ENCODE assay signal across 8 cellular contexts in the genomic region with DNA sequence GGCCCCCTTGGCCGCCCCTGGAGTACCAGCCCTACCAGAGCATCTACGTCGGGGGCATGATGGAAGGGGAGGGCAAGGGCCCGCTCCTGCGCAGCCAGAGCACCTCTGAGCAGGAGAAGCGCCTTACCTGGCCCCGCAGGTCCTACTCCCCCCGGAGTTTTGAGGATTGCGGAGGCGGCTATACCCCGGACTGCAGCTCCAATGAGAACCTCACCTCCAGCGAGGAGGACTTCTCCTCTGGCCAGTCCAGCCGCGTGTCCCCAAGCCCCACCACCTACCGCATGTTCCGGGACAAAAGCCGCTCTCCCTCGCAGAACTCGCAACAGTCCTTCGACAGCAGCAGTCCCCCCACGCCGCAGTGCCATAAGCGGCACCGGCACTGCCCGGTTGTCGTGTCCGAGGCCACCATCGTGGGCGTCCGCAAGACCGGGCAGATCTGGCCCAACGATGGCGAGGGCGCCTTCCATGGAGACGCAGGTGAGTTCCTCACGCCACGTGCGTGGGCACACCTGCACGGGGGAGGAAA. TPM values are rescaled to one million over a fixed set of nuclear protein-coding genes. Genes with fewer than 3 reads are reported as not detected.
DNase-seq lines count a peak whose midpoint lies in the region; ATAC-seq and TF ChIP-seq lines count a peak whose summit lies in the region.

No MANE protein-coding gene starts in this region.

- peak overlapping the region in 2 of 3 donors; percentile 13 to 19 for H3K9ac ChIP-seq in skeletal muscle tissue (ENCODE audit: low read depth in 1 of 3, low read length in 3 of 3)

- DNase-seq in HEK293T (ENCODE audit: extremely low spot score) = no peak
- DNase-seq in activated CD8-positive, alpha-beta T cell treated with anti-CD3 and anti-CD28 coated beads, Interleukin-2, amount 10 ng/mL, durations not matched to agents 7 days and 5 days = no peak
- no peak for DNase-seq in fibroblast of villous mesenchyme (ENCODE audit: low read depth)
- DNase-seq in cortex of kidney (lab: John Stamatoyannopoulos, UW) = no peak
- DNase-seq in COLO829 (ENCODE audit: low spot score) = no peak
- no peak for DNase-seq in A172 (ENCODE audit: low spot score)
- DNase-seq in iPS-NIHi7 (ENCODE audit: extremely low spot score) = no peak

- no peaks in the 10 kb centered on the region for H3K36me3 ChIP-seq in skeletal muscle tissue (ENCODE audit: control insufficient read depth in 3 of 3, insufficient read depth in 3 of 3, low read length in 3 of 3)

- ATAC-seq in activated CD8-positive, alpha-beta T cell treated with anti-CD3 and anti-CD28 coated beads, Interleukin-2, amount 10 ng/mL, durations not matched to agents 7 days and 5 days = no peak

- peaks cover 31% of the 10 kb centered on the region for H3K36me3 Mint-ChIP-seq in activated CD8-positive, alpha-beta T cell treated with anti-CD3 and anti-CD28 coated beads, Interleukin-2, amount 10 ng/mL, durations not matched to agents 7 days and 5 days (ENCODE audit: low read depth)

- peaks cover 5% of the 10 kb centered on the region for H3K27me3 Mint-ChIP-seq in activated CD8-positive, alpha-beta T cell treated with anti-CD3 and anti-CD28 coated beads, Interleukin-2, amount 10 ng/mL, durations not matched to agents 7 days and 5 days (ENCODE audit: low read depth)

- H3K4me3 Mint-ChIP-seq in activated CD8-positive, alpha-beta T cell treated with anti-CD3 and anti-CD28 coated beads, Interleukin-2, amount 10 ng/mL, durations not matched to agents 7 days and 5 days = peak overlapping the region; percentile 79

- peaks cover 3 to 31% (median 18%) of the 10 kb centered on the region in 3 donors for H3K27me3 ChIP-seq in skeletal muscle tissue (ENCODE audit: control insufficient read depth in 3 of 3, insufficient read depth in 3 of 3, low read length in 3 of 3)

- CTCF ChIA-PET in HEK293T (lab: Yijun Ruan, JAX) = interaction anchor here (1.0 to 1.5 kb wide), 2 partner anchors 9 to 100 kb away, joined by 3 to 6 read pairs; no protein-coding TSS in a partner anchor
- CTCF ChIA-PET in activated CD8-positive, alpha-beta T cell treated with anti-CD3 and anti-CD28 coated beads, Interleukin-2, amount 10 ng/mL, durations not matched to agents 7 days and 5 days (lab: Charles Lee) = interaction anchor here (1.0 to 16.3 kb wide), 6 partner anchors 35 to 116 kb away, joined by 3 to 280 read pairs (median 4); no protein-coding TSS in a partner anchor

- H3K4me1 ChIP-seq in skeletal muscle tissue (ENCODE audit: control insufficient read depth in 3 of 3, insufficient read depth in 3 of 3, low read length in 3 of 3) = peaks cover 41 to 47% (median 44%) of the 10 kb centered on the region in 3 donors

- H3K9me3 ChIP-seq in skeletal muscle tissue (ENCODE audit: control insufficient read depth in 3 of 3, low read length in 3 of 3) = no peaks in the 10 kb centered on the region

- H3K4me1 Mint-ChIP-seq in activated CD8-positive, alpha-beta T cell treated with anti-CD3 and anti-CD28 coated beads, Interleukin-2, amount 10 ng/mL, durations not matched to agents 7 days and 5 days (ENCODE audit: low read depth) = peaks cover 66% of the 10 kb centered on the region

- POLR2A ChIA-PET in HEK293T (lab: Yijun Ruan, JAX) = no interaction called here
- POLR2A ChIA-PET in activated CD8-positive, alpha-beta T cell treated with anti-CD3 and anti-CD28 coated beads, Interleukin-2, amount 10 ng/mL, durations not matched to agents 7 days and 5 days (lab: Charles Lee) = interaction anchor here (1.0 to 2.5 kb wide), 3 partner anchors 18 to 61 kb away, joined by 3 to 11 read pairs (median 4); no protein-coding TSS in a partner anchor

- H3K4me3 ChIP-seq in fibroblast of villous mesenchyme (ENCODE audit: low read depth, low read length) (peak overlapping the region; percentile 73), skeletal muscle tissue (ENCODE audit: low read length in 3 of 3) (peak overlapping the region; percentile 64 to 72 (median 71))

- H3K9me3 Mint-ChIP-seq in activated CD8-positive, alpha-beta T cell treated with anti-CD3 and anti-CD28 coated beads, Interleukin-2, amount 10 ng/mL, durations not matched to agents 7 days and 5 days (ENCODE audit: insufficient read depth) = peaks cover 4% of the 10 kb centered on the region

- peak overlapping the region; percentile 29 for H3K27ac ChIP-seq in skeletal muscle tissue (ENCODE audit: low read depth, low read length)

- peak overlapping the region; percentile 36 for H3K27ac Mint-ChIP-seq in activated CD8-positive, alpha-beta T cell treated with anti-CD3 and anti-CD28 coated beads, Interleukin-2, amount 10 ng/mL, durations not matched to agents 7 days and 5 days

- no peak for TF ChIP-seq CTCF in fibroblast of villous mesenchyme (IDR thresholded peaks at IDR 0.05; ENCODE audit: insufficient read depth, low read depth, low read length)

TF ChIP-seq in HEK293T, 16 proteins besides CTCF, POLR2A, EP300 and RAD21:
- TF ChIP-seq, protein P1, sequence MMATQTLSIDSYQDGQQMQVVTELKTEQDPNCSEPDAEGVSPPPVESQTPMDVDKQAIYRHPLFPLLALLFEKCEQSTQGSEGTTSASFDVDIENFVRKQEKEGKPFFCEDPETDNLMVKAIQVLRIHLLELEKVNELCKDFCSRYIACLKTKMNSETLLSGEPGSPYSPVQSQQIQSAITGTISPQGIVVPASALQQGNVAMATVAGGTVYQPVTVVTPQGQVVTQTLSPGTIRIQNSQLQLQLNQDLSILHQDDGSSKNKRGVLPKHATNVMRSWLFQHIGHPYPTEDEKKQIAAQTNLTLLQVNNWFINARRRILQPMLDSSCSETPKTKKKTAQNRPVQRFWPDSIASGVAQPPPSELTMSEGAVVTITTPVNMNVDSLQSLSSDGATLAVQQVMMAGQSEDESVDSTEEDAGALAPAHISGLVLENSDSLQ (IDR thresholded peaks at IDR 0.05) = no peak
- TF ChIP-seq L3MBTL2 (conservative IDR thresholded peaks at IDR 0.05) = 0 out of 2 replicates have a peak, but pooled peaks have one; percentile 12

RNA-seq across cellular contexts. Expression of gene BCR, which starts 1.5 kb away (rescaled TPM):
- total RNA-seq in activated CD8-positive, alpha-beta T cell treated with anti-CD3 and anti-CD28 coated beads, Interleukin-2, amount 10 ng/mL, durations not matched to agents 7 days and 5 days = 10 to 100 TPM; 31.1 to 31.9 TPM
- total RNA-seq in fibroblast of villous mesenchyme = 36.7 and 40.9 TPM in 2 replicates
- total RNA-seq in skeletal muscle tissue = 12.5 TPM
- total RNA-seq in A172 (2014; rRNA removed; shearing (Covaris generic)) = 12.1 and 28.1 TPM in 2 replicates

RNA-seq across cellular contexts. Expression of gene RAB36, which starts 36.5 kb away (rescaled TPM):
- total RNA-seq in activated CD8-positive, alpha-beta T cell treated with anti-CD3 and anti-CD28 coated beads, Interleukin-2, amount 10 ng/mL, durations not matched to agents 7 days and 5 days = 1 to 10 TPM in 1 of 2 experiments, under 1 TPM in 1; 0.79 to 1.0 TPM
- total RNA-seq in fibroblast of villous mesenchyme (5.6 and 6.1 TPM in 2 replicates), skeletal muscle tissue (0.52 TPM)
- total RNA-seq in A172 (2014; rRNA removed; shearing (Covaris generic)) = 6.1 and 6.6 TPM in 2 replicates

RNA-seq across cellular contexts. Expression of gene RSPH14, which starts 40.0 kb away (rescaled TPM):
- under 1 TPM; 0.21 to 0.31 TPM for total RNA-seq in activated CD8-positive, alpha-beta T cell treated with anti-CD3 and anti-CD28 coated beads, Interleukin-2, amount 10 ng/mL, durations not matched to agents 7 days and 5 days
- under 0.01 and 0.43 TPM in 2 replicates for total RNA-seq in fibroblast of villous mesenchyme
- total RNA-seq in skeletal muscle tissue = under 0.01 TPM
- total RNA-seq in A172 (2014; rRNA removed; shearing (Covaris generic)) = 0.19 TPM in 1 of 2 replicates, not detected in the other
